ENCODE assay signal across 29 cellular contexts in the genomic region with DNA sequence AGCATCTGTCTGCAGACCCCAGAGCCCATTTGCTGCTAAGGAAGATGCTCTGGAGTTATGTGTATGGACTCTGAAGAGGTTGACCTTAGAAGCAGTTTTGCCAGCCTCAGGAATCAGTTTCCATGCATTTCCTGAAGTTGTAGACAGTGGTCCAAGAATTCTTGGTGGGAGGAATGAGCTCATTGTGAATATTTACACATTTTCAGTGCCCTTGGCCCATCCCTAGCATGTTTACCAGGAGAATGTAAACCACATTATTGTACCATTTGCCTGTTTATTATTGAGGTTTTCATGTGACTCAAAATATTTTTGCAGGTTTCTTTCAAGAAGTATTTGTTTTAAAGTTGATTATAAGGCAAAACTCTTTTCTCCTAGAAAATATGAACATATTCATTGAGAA.
"Had no signal": no experiment of that assay in that cellular context is flagged by ENCODE, and none has a peak within 500 bp of the region (broad histone marks: within the 10 kb centered on the region; RNA-seq: fewer than 3 reads in every experiment).

No MANE protein-coding gene starts in this region.

- H3K9me3 Mint-ChIP-seq: natural killer cell had no signal

- H3K4me1 Mint-ChIP-seq: activated CD4-positive, alpha-beta T cell treated with anti-CD3 and anti-CD28 coated beads for 36 hours; activated CD8-positive, alpha-beta memory T cell treated with anti-CD3 and anti-CD28 coated beads, Interleukin-2, amount 10 ng/mL, durations not matched to agents 7 days and 5 days; brain; natural killer cell had no signal

- ATAC-seq: activated CD4-positive, alpha-beta T cell treated with anti-CD3 and anti-CD28 coated beads for 36 hours; activated CD8-positive, alpha-beta memory T cell treated with anti-CD3 and anti-CD28 coated beads, Interleukin-2, amount 10 ng/mL, durations not matched to agents 7 days and 5 days; activated CD8-positive, alpha-beta T cell treated with anti-CD3 and anti-CD28 coated beads, Interleukin-2, amount 10 ng/mL, durations not matched to agents 7 days and 5 days; left lobe of liver; lower lobe of right lung; natural killer cell; right cardiac atrium had no signal

- H3K9ac ChIP-seq: neural progenitor cell had no signal

- H3K4me2 ChIP-seq: neural progenitor cell had no signal

- H3K36me3 ChIP-seq: ascending aorta, cardiac muscle cell, colonic mucosa, esophagus squamous epithelium, lower lobe of right lung, neural progenitor cell, spleen, upper lobe of left lung had no signal

- H3K9me3 ChIP-seq: ascending aorta, colonic mucosa, esophagus squamous epithelium, lower lobe of right lung, upper lobe of left lung had no signal

- H2AFZ ChIP-seq: neural progenitor cell had no signal

- H3K4me3 Mint-ChIP-seq: activated CD4-positive, alpha-beta T cell treated with anti-CD3 and anti-CD28 coated beads for 36 hours; activated CD8-positive, alpha-beta memory T cell treated with anti-CD3 and anti-CD28 coated beads, Interleukin-2, amount 10 ng/mL, durations not matched to agents 7 days and 5 days; activated CD8-positive, alpha-beta T cell treated with anti-CD3 and anti-CD28 coated beads, Interleukin-2, amount 10 ng/mL, durations not matched to agents 7 days and 5 days; activated naive CD8-positive, alpha-beta T cell; brain; natural killer cell; neural progenitor cell; T-helper 2 cell treated with Interferon-gamma antibody and Interleukin-4, amounts not matched to agents 5 μg/mL and 100 μg/mL, for 36 hours had no signal

- H3K36me3 Mint-ChIP-seq: activated CD8-positive, alpha-beta memory T cell treated with anti-CD3 and anti-CD28 coated beads, Interleukin-2, amount 10 ng/mL, durations not matched to agents 7 days and 5 days; activated naive CD8-positive, alpha-beta T cell; brain; natural killer cell; neural progenitor cell had no signal

- H3K4me1 ChIP-seq: colonic mucosa, esophagus squamous epithelium, lower lobe of right lung, neural progenitor cell, spleen, upper lobe of left lung had no signal

- H3K27ac ChIP-seq: cardiac muscle cell, colonic mucosa, epithelial cell of prostate, lower lobe of right lung, neural progenitor cell, spleen, upper lobe of left lung had no signal

- H3K27me3 ChIP-seq: ascending aorta, cardiac muscle cell, colonic mucosa, esophagus squamous epithelium, neural progenitor cell, spleen, upper lobe of left lung had no signal

- H3K27ac Mint-ChIP-seq: activated CD4-positive, alpha-beta T cell treated with anti-CD3 and anti-CD28 coated beads for 36 hours; activated CD8-positive, alpha-beta memory T cell treated with anti-CD3 and anti-CD28 coated beads, Interleukin-2, amount 10 ng/mL, durations not matched to agents 7 days and 5 days; activated CD8-positive, alpha-beta T cell treated with anti-CD3 and anti-CD28 coated beads, Interleukin-2, amount 10 ng/mL, durations not matched to agents 7 days and 5 days; activated naive CD8-positive, alpha-beta T cell; activated T-helper 2 cell treated with anti-CD3 and anti-CD28 coated beads, Interferon-gamma antibody, Interleukin-2, Interleukin-4, amounts not matched to agents 10 μg/mL and 5 μg/mL and 100 μg/mL, durations not matched to agents 14 hours and 24 hours and 36 hours; brain; natural killer cell; neural progenitor cell; T-helper 2 cell treated with Interferon-gamma antibody and Interleukin-4, amounts not matched to agents 5 μg/mL and 100 μg/mL, for 36 hours had no signal

- DNase-seq: activated CD4-positive, alpha-beta T cell treated with anti-CD3 and anti-CD28 coated beads for 36 hours; activated CD4-positive, CD25-positive, alpha-beta regulatory T cell; activated CD8-positive, alpha-beta memory T cell treated with anti-CD3 and anti-CD28 coated beads, Interleukin-2, amount 10 ng/mL, durations not matched to agents 7 days and 5 days; activated CD8-positive, alpha-beta T cell treated with anti-CD3 and anti-CD28 coated beads, Interleukin-2, amount 10 ng/mL, durations not matched to agents 7 days and 5 days; activated T-cell treated with anti-CD3 and anti-CD28 coated beads, Interleukin-2, amount 50 U/mL, for 48 hours; cerebellar nuclear complex; colonic mucosa; effector CD8-positive, alpha-beta T cell; esophagus squamous epithelium; kidney glomerular epithelial cell; lower lobe of right lung; mesendoderm; natural killer cell; posterior cingulate gyrus; right cardiac atrium; spleen; stimulated activated CD4-positive, alpha-beta T cell treated with anti-CD3 and anti-CD28 coated beads, Interleukin-2, amount 100 ng/mL, for 48 hours; stimulated activated naive CD4-positive, alpha-beta T cell treated with Interleukin-2 at 50 U/mL for 16 hours; T-helper 1 cell; upper lobe of left lung had no signal

- H3K4me3 ChIP-seq: ascending aorta, cardiac muscle cell, colonic mucosa, esophagus squamous epithelium, lower lobe of right lung, neural progenitor cell, spleen, upper lobe of left lung had no signal

- H3K27me3 Mint-ChIP-seq: activated naive CD8-positive, alpha-beta T cell had no signal
